ENCODE assay signal across 1 cellular context in the genomic region with DNA sequence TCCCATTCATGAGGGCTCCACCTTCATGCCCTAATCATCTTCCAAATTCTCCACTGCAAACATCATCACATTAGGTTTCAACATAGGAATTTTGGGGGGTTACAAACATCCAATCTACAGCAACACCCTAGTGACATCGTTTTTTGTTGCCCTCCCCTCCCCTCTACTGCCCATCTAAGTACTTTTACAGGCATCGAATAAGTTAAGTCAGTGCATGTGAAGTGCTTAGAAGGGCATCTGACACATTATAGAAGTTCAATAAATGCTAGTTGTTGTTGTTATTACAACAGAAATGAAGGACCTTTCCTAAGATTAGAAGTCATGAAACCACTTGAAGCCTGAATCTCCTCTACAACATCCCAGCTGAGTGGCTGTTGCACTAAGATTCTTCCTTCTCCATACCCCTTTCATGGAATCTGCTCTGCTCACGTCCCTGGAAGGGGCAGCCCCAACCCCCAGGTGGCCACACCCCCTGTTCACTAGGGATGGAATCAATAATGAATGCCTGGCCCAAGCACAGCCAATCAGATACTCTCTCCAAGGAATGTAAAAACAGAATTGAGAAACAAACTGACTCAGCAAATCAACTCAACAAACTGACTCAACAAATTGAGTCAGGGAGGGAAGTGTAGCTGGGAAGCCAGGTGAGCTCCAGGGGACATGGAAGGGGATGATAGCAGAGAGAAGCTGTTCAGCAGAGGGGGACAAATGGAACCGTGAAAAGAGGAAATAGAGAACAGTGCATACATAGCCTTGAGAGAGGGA.
A peak's percentile ranks its signal among the peaks of the same experiment; 100 is the strongest.
TF ChIP-seq lines count a peak whose summit lies in the region.

No MANE protein-coding gene starts in this region.

TF ChIP-seq in K562, 482 proteins besides CTCF, POLR2A, EP300 and RAD21 (continued from another document):
- TF ChIP-seq, protein P1, sequence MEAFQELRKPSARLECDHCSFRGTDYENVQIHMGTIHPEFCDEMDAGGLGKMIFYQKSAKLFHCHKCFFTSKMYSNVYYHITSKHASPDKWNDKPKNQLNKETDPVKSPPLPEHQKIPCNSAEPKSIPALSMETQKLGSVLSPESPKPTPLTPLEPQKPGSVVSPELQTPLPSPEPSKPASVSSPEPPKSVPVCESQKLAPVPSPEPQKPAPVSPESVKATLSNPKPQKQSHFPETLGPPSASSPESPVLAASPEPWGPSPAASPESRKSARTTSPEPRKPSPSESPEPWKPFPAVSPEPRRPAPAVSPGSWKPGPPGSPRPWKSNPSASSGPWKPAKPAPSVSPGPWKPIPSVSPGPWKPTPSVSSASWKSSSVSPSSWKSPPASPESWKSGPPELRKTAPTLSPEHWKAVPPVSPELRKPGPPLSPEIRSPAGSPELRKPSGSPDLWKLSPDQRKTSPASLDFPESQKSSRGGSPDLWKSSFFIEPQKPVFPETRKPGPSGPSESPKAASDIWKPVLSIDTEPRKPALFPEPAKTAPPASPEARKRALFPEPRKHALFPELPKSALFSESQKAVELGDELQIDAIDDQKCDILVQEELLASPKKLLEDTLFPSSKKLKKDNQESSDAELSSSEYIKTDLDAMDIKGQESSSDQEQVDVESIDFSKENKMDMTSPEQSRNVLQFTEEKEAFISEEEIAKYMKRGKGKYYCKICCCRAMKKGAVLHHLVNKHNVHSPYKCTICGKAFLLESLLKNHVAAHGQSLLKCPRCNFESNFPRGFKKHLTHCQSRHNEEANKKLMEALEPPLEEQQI (IDR thresholded peaks at IDR 0.05), result 0 out of 2 replicates have a peak, but pooled peaks have one; percentile 49
- TF ChIP-seq CEBPG (CRISPR knock-in tag; IDR thresholded peaks at IDR 0.05) (no peak), CEBPG (tag; conservative IDR thresholded peaks at IDR 0.05 in 1 of 2, IDR thresholded peaks at IDR 0.05 in 1 of 2) (peak in 1 of 2 experiments; percentile 15; a peak in 1 of 4 replicates), SRSF9 (IDR thresholded peaks at IDR 0.05; ENCODE audit: borderline replicate concordance, low read depth, low read length) (no peak), CBFA2T3 (IDR thresholded peaks at IDR 0.05) (peak; percentile 52), CBFA2T2 (conservative IDR thresholded peaks at IDR 0.05) (0 out of 2 replicates have a peak, but pooled peaks have one; percentile 2), FOSL1 (tag; conservative IDR thresholded peaks at IDR 0.05) (peak; percentile 22; the same call in 1 of the 2 replicates), BACH1 (tag; IDR thresholded peaks at IDR 0.05) (peak; percentile 97), BMI1 (IDR thresholded peaks at IDR 0.05; ENCODE audit: low read length) (no peak), SPI1 (IDR thresholded peaks at IDR 0.05; ENCODE audit: borderline replicate concordance, low read depth, low read length) (peak; percentile 87; the same call in 1 of the 2 replicates), THRAP3 (IDR thresholded peaks at IDR 0.05; ENCODE audit: borderline replicate concordance) (no peak), FOXM1 (IDR thresholded peaks at IDR 0.05; ENCODE audit: low read depth) (no peak), FOXM1 (CRISPR knock-in tag; IDR thresholded peaks at IDR 0.05; ENCODE audit: low read depth) (no peak), PHB2 (IDR thresholded peaks at IDR 0.05; ENCODE audit: low read depth) (no peak), ZNF589 (CRISPR knock-in tag; IDR thresholded peaks at IDR 0.05; ENCODE audit: low read depth) (no peak), CTBP1 (IDR thresholded peaks at IDR 0.05; ENCODE audit: borderline replicate concordance) (peak; percentile 72), MCM7 (IDR thresholded peaks at IDR 0.05) (no peak), SP1 (CRISPR knock-in tag; IDR thresholded peaks at IDR 0.05) (peak; percentile 51; the same call in 1 of the 2 replicates), ETS2 (tag; IDR thresholded peaks at IDR 0.05; ENCODE audit: borderline replicate concordance, poor library complexity, severe bottlenecking) (no peak), ZEB2 (IDR thresholded peaks at IDR 0.05) (peak; percentile 94), JUNB (CRISPR knock-in tag; conservative IDR thresholded peaks at IDR 0.05) (no peak), ARHGAP35 (IDR thresholded peaks at IDR 0.05; ENCODE audit: partially characterized antibody) (no peak), SMARCA4 (IDR thresholded peaks at IDR 0.05) (peak; percentile 69)
- TF ChIP-seq, protein P2, sequence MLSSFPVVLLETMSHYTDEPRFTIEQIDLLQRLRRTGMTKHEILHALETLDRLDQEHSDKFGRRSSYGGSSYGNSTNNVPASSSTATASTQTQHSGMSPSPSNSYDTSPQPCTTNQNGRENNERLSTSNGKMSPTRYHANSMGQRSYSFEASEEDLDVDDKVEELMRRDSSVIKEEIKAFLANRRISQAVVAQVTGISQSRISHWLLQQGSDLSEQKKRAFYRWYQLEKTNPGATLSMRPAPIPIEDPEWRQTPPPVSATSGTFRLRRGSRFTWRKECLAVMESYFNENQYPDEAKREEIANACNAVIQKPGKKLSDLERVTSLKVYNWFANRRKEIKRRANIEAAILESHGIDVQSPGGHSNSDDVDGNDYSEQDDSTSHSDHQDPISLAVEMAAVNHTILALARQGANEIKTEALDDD (IDR thresholded peaks at IDR 0.05), result no peak
- TF ChIP-seq, protein P3, sequence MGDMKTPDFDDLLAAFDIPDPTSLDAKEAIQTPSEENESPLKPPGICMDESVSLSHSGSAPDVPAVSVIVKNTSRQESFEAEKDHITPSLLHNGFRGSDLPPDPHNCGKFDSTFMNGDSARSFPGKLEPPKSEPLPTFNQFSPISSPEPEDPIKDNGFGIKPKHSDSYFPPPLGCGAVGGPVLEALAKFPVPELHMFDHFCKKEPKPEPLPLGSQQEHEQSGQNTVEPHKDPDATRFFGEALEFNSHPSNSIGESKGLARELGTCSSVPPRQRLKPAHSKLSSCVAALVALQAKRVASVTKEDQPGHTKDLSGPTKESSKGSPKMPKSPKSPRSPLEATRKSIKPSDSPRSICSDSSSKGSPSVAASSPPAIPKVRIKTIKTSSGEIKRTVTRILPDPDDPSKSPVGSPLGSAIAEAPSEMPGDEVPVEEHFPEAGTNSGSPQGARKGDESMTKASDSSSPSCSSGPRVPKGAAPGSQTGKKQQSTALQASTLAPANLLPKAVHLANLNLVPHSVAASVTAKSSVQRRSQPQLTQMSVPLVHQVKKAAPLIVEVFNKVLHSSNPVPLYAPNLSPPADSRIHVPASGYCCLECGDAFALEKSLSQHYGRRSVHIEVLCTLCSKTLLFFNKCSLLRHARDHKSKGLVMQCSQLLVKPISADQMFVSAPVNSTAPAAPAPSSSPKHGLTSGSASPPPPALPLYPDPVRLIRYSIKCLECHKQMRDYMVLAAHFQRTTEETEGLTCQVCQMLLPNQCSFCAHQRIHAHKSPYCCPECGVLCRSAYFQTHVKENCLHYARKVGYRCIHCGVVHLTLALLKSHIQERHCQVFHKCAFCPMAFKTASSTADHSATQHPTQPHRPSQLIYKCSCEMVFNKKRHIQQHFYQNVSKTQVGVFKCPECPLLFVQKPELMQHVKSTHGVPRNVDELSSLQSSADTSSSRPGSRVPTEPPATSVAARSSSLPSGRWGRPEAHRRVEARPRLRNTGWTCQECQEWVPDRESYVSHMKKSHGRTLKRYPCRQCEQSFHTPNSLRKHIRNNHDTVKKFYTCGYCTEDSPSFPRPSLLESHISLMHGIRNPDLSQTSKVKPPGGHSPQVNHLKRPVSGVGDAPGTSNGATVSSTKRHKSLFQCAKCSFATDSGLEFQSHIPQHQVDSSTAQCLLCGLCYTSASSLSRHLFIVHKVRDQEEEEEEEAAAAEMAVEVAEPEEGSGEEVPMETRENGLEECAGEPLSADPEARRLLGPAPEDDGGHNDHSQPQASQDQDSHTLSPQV (IDR thresholded peaks at IDR 0.05), result peak; percentile 40; the same call in 1 of the 2 replicates
- TF ChIP-seq, protein P4, sequence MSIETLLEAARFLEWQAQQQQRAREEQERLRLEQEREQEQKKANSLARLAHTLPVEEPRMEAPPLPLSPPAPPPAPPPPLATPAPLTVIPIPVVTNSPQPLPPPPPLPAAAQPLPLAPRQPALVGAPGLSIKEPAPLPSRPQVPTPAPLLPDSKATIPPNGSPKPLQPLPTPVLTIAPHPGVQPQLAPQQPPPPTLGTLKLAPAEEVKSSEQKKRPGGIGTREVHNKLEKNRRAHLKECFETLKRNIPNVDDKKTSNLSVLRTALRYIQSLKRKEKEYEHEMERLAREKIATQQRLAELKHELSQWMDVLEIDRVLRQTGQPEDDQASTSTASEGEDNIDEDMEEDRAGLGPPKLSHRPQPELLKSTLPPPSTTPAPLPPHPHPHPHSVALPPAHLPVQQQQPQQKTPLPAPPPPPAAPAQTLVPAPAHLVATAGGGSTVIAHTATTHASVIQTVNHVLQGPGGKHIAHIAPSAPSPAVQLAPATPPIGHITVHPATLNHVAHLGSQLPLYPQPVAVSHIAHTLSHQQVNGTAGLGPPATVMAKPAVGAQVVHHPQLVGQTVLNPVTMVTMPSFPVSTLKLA (conservative IDR thresholded peaks at IDR 0.05), result 0 out of 4 replicates have a peak, but pooled peaks of 1 of the 2 experiments have one; percentile 17
- TF ChIP-seq, protein P5, sequence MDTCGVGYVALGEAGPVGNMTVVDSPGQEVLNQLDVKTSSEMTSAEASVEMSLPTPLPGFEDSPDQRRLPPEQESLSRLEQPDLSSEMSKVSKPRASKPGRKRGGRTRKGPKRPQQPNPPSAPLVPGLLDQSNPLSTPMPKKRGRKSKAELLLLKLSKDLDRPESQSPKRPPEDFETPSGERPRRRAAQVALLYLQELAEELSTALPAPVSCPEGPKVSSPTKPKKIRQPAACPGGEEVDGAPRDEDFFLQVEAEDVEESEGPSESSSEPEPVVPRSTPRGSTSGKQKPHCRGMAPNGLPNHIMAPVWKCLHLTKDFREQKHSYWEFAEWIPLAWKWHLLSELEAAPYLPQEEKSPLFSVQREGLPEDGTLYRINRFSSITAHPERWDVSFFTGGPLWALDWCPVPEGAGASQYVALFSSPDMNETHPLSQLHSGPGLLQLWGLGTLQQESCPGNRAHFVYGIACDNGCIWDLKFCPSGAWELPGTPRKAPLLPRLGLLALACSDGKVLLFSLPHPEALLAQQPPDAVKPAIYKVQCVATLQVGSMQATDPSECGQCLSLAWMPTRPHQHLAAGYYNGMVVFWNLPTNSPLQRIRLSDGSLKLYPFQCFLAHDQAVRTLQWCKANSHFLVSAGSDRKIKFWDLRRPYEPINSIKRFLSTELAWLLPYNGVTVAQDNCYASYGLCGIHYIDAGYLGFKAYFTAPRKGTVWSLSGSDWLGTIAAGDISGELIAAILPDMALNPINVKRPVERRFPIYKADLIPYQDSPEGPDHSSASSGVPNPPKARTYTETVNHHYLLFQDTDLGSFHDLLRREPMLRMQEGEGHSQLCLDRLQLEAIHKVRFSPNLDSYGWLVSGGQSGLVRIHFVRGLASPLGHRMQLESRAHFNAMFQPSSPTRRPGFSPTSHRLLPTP (IDR thresholded peaks at IDR 0.05; ENCODE audit: borderline replicate concordance, extremely low read depth, insufficient read length), result no peak
